Comparison of ENCODE assay signal across 26 cellular contexts in the genomic region with DNA sequence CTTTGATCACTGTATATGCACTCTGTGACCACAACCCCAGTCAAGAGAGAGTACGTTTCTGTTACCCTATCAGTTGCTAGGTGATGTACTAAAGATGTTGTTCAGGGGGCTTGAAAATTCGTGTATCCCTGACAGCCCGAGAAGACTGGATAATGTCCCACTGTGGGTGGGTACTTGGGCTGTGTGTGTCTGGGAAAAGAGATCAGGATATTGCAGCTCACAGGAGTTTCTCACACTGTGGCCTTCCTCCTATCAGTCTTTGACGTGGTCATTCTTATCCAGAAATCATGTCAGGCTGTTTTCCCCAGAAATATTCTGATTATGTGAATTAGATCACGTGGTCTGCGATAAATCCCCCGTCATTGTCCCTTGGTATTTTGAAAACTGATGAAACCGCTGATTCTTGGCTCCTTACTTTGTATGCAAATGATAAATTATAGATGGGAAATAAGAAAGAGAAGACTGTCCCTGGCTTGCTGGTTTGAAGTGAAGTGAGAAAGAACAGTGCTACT.
"Had no signal": no experiment of that assay in that cellular context is flagged by ENCODE, and none has a peak within 500 bp of the region (broad histone marks: within the 10 kb centered on the region; RNA-seq: fewer than 3 reads in every experiment).

No MANE protein-coding gene starts in this region.

- DNase-seq: colonic mucosa; effector CD8-positive, alpha-beta T cell; endodermal cell; foreskin melanocyte; glutamatergic neuron; hypothalamus; immature natural killer cell; islet precursor cell; kidney glomerular epithelial cell; left colon; left ventricle myocardium inferior; lower lobe of right lung; naive B cell; sigmoid colon; stimulated activated CD4-positive, alpha-beta T cell treated with anti-CD3 and anti-CD28 coated beads, Interleukin-2, amount 100 ng/mL, for 24 hours; stimulated activated CD4-positive, alpha-beta T cell treated with anti-CD3 and anti-CD28 coated beads, Interleukin-4, amount 100 ng/mL, for 24 hours; stimulated activated naive CD4-positive, alpha-beta T cell treated with Interleukin-2 at 50 U/mL for 16 hours; stomach; thyroid gland; trophoblast cell had no signal

- ATAC-seq: left colon; lower lobe of right lung; natural killer cell treated with Interleukin-12 subunit alpha and Interleukin-12 subunit beta and Interleukin-15 and Interleukin-18, amount 100 ng/mL, for 72 hours; stimulated activated effector memory CD8-positive, alpha-beta T cell treated with anti-CD3 and anti-CD28 coated beads, Interleukin-12 subunit alpha, Interleukin-12 subunit beta, amount 100 ng/mL, for 72 hours had no signal

- H3K4me1 ChIP-seq: colonic mucosa, esophagus muscularis mucosa, left ventricle myocardium inferior, lower lobe of right lung, neural progenitor cell, parathyroid adenoma, sigmoid colon, thyroid gland had no signal

- H3K9me3 ChIP-seq: colonic mucosa, esophagus muscularis mucosa, left ventricle myocardium inferior, lower lobe of right lung, sigmoid colon, stomach, thyroid gland had no signal

- H3K27me3 ChIP-seq: colonic mucosa, esophagus muscularis mucosa, neural progenitor cell, sigmoid colon, stomach, thyroid gland had no signal

- H3K4me3 ChIP-seq: colonic mucosa, esophagus muscularis mucosa, left ventricle myocardium inferior, lower lobe of right lung, neural progenitor cell, sigmoid colon, stomach, thyroid gland had no signal

- H3K27ac ChIP-seq: colonic mucosa, epithelial cell of prostate, esophagus muscularis mucosa, left ventricle myocardium inferior, lower lobe of right lung, neural progenitor cell, parathyroid adenoma, sigmoid colon, thyroid gland had no signal
